Comparison of ENCODE assay signal across 16 cellular contexts in genomic region chr2:222931659-222932058, GRCh38.
A peak's percentile ranks its signal among the peaks of the same experiment; 100 is the strongest.
DNase-seq lines count a peak whose midpoint lies in the region; ATAC-seq and TF ChIP-seq lines count a peak whose summit lies in the region.
"Had no signal": no experiment of that assay in that cellular context is flagged by ENCODE, and none has a peak within 500 bp of the region (broad histone marks: within the 10 kb centered on the region; RNA-seq: fewer than 3 reads in every experiment).

No MANE protein-coding gene starts in this region.

- no peaks in the 10 kb centered on the region for H4K20me1 ChIP-seq in OCI-LY3 (ENCODE audit: insufficient read depth, low read length)
- H4K20me1 ChIP-seq: BLaER1 treated with 17β-estradiol and CSF1 and Interleukin-3, amounts not matched to agents 10 nM and 100 nM had no signal

- TF ChIP-seq POLR2A in body of pancreas (IDR thresholded peaks at IDR 0.05) = no peak

- peaks cover 55% of the 10 kb centered on the region for H3K36me3 ChIP-seq in CD4-positive, CD25-positive, alpha-beta regulatory T cell (ENCODE audit: control insufficient read depth, insufficient read depth, low read length)
- H3K36me3 ChIP-seq in OCI-LY3 (replicated peaks; ENCODE audit: low read depth, low read length) = peaks cover 53% of the 10 kb centered on the region
- H3K36me3 ChIP-seq in body of pancreas (replicated peaks in 1 of 2; ENCODE audit: insufficient read depth in 1 of 2, low read depth in 2 of 2) = peaks cover 0 to 16% of the 10 kb centered on the region in 2 donors

- no peak overlapping the region for H3K27ac ChIP-seq in CD4-positive, CD25-positive, alpha-beta regulatory T cell (ENCODE audit: insufficient read depth, low read length, poor library complexity, severe bottlenecking)
- H3K27ac ChIP-seq in OCI-LY3 (ENCODE audit: low read length) = peak overlapping the region; percentile 75
- H3K27ac ChIP-seq in body of pancreas = no peak overlapping the region
- H3K27ac ChIP-seq: BLaER1 treated with 17β-estradiol and CSF1 and Interleukin-3, amounts not matched to agents 10 nM and 100 nM had no signal

- H3K4me1 Mint-ChIP-seq in CD4-positive, CD25-positive, alpha-beta regulatory T cell = peaks cover 0 to 5% (median 1%) of the 10 kb centered on the region in 4 donors
- no peaks in the 10 kb centered on the region for H3K4me1 Mint-ChIP-seq in central memory CD8-positive, alpha-beta T cell
- H3K4me1 Mint-ChIP-seq in osteocyte (ENCODE audit: unreplicated experiment) = no peaks in the 10 kb centered on the region
- H3K4me1 Mint-ChIP-seq: GM23338 had no signal

- no peak overlapping the region for H3K4me3 ChIP-seq in CD4-positive, CD25-positive, alpha-beta regulatory T cell (ENCODE audit: low read depth, low read length)
- H3K4me3 ChIP-seq in OCI-LY3 (ENCODE audit: low read length) (no peak overlapping the region), body of pancreas (no peak overlapping the region)
- H3K4me3 ChIP-seq: BLaER1 treated with 17β-estradiol and CSF1 and Interleukin-3, amounts not matched to agents 10 nM and 100 nM; GM23338 had no signal

- intact Hi-C loops in body of pancreas (cut with DNase I) = no loop called here

- 92 to 94% methylated on average over 4 of the region's 4 CpGs for WGBS in body of pancreas, 2 donors

- H3K27ac Mint-ChIP-seq in CD4-positive, CD25-positive, alpha-beta regulatory T cell = peak overlapping the region in 2 of 3 donors; percentile 53 to 93
- H3K27ac Mint-ChIP-seq in central memory CD8-positive, alpha-beta T cell (ENCODE audit: low read depth) = peak overlapping the region; percentile 6
- peak overlapping the region; percentile 3 for H3K27ac Mint-ChIP-seq in osteocyte (ENCODE audit: unreplicated experiment)
- H3K27ac Mint-ChIP-seq: CD4-positive, alpha-beta T cell; GM23338 had no signal

- no peak overlapping the region for H3K4me3 Mint-ChIP-seq in CD4-positive, CD25-positive, alpha-beta regulatory T cell
- H3K4me3 Mint-ChIP-seq in central memory CD8-positive, alpha-beta T cell = no peak overlapping the region
- H3K4me3 Mint-ChIP-seq in osteocyte (ENCODE audit: unreplicated experiment) = no peak overlapping the region
- H3K4me3 Mint-ChIP-seq: CD4-positive, alpha-beta T cell; GM23338 had no signal

- H3K79me2 ChIP-seq in OCI-LY3 (ENCODE audit: low read length) = peaks cover 14% of the 10 kb centered on the region

- H3K9me3 ChIP-seq in CD4-positive, CD25-positive, alpha-beta regulatory T cell (ENCODE audit: control insufficient read depth in 2 of 2, low read length in 2 of 2) = no peaks in the 10 kb centered on the region
- H3K9me3 ChIP-seq in OCI-LY3 (ENCODE audit: insufficient read depth, low read length) = no peaks in the 10 kb centered on the region
- H3K9me3 ChIP-seq in body of pancreas = no peaks in the 10 kb centered on the region

- H3K4me2 ChIP-seq in OCI-LY3 (ENCODE audit: low read length) = no peak overlapping the region
- H3K4me2 ChIP-seq: BLaER1 treated with 17β-estradiol and CSF1 and Interleukin-3, amounts not matched to agents 10 nM and 100 nM; GM23338 had no signal

- H3K9ac ChIP-seq in OCI-LY3 (ENCODE audit: low read length) = no peak overlapping the region
- H3K9ac ChIP-seq: BLaER1 treated with 17β-estradiol and CSF1 and Interleukin-3, amounts not matched to agents 10 nM and 100 nM had no signal

- H3K36me3 Mint-ChIP-seq in CD4-positive, CD25-positive, alpha-beta regulatory T cell = peaks cover 52% of the 10 kb centered on the region
- H3K36me3 Mint-ChIP-seq in central memory CD8-positive, alpha-beta T cell (ENCODE audit: insufficient read depth) = peaks cover 38% of the 10 kb centered on the region
- H3K36me3 Mint-ChIP-seq in osteocyte (ENCODE audit: unreplicated experiment) = peaks cover 59% of the 10 kb centered on the region

- peaks cover 0 to 6% (median 0%) of the 10 kb centered on the region in 7 donors for H3K9me3 Mint-ChIP-seq in CD4-positive, CD25-positive, alpha-beta regulatory T cell
- peaks cover 3% of the 10 kb centered on the region for H3K9me3 Mint-ChIP-seq in central memory CD8-positive, alpha-beta T cell
- no peaks in the 10 kb centered on the region for H3K9me3 Mint-ChIP-seq in osteocyte (ENCODE audit: unreplicated experiment)

- no peak for ATAC-seq in CD4-positive, CD25-positive, alpha-beta regulatory T cell (ENCODE audit: low read depth in 2 of 2)
- no peak for ATAC-seq in central memory CD8-positive, alpha-beta T cell (replicated peaks; ENCODE audit: extremely low read depth, poor library complexity, severe bottlenecking)
- no peak for ATAC-seq in body of pancreas
- ATAC-seq: GM23338 had no signal

- H3K27me3 Mint-ChIP-seq in CD4-positive, CD25-positive, alpha-beta regulatory T cell = no peaks in the 10 kb centered on the region
- H3K27me3 Mint-ChIP-seq in central memory CD8-positive, alpha-beta T cell = no peaks in the 10 kb centered on the region
- H3K27me3 Mint-ChIP-seq in osteocyte (ENCODE audit: unreplicated experiment) = no peaks in the 10 kb centered on the region
- H3K27me3 Mint-ChIP-seq: CD4-positive, alpha-beta T cell had no signal

- no peaks in the 10 kb centered on the region for H3K4me1 ChIP-seq in CD4-positive, CD25-positive, alpha-beta regulatory T cell (ENCODE audit: control insufficient read depth, insufficient read depth, low read length, poor library complexity, severe bottlenecking)
- H3K4me1 ChIP-seq in OCI-LY3 (ENCODE audit: low read length) = peaks cover 46% of the 10 kb centered on the region
- no peaks in the 10 kb centered on the region for H3K4me1 ChIP-seq in body of pancreas
- H3K4me1 ChIP-seq: BLaER1 treated with 17β-estradiol and CSF1 and Interleukin-3, amounts not matched to agents 10 nM and 100 nM had no signal

- TF ChIP-seq CTCF in OCI-LY3 (IDR thresholded peaks at IDR 0.05; ENCODE audit: low read depth, low read length) (no peak), osteocyte (IDR thresholded peaks at IDR 0.05) (no peak), body of pancreas (IDR thresholded peaks at IDR 0.05) (no peak)

- DNase-seq in CD4-positive, CD25-positive, alpha-beta regulatory T cell = no peak
- DNase-seq in central memory CD8-positive, alpha-beta T cell (ENCODE audit: low spot score in 2 of 2) = no peak
- DNase-seq in osteocyte (ENCODE audit: extremely low spot score, unreplicated experiment) (no peak), middle frontal gyrus (ENCODE audit: extremely low spot score, low spot score) (no peak), body of pancreas (no peak), UCSD-AML1 (lab: John Stamatoyannopoulos, UW; ENCODE audit: unreplicated experiment) (no peak), amygdala (lab: John Stamatoyannopoulos, UW) (no peak)
- DNase-seq: ACHN; CD4-positive, alpha-beta T cell; DMS153; DMS79 treated with DMSO at 0.1 percent for 48 hours; EL; H7 had no signal

- no peaks in the 10 kb centered on the region for H3K27me3 ChIP-seq in CD4-positive, CD25-positive, alpha-beta regulatory T cell (ENCODE audit: control insufficient read depth, insufficient read depth, low read length)
- H3K27me3 ChIP-seq in OCI-LY3 (ENCODE audit: low read depth, low read length) (no peaks in the 10 kb centered on the region), body of pancreas (no peaks in the 10 kb centered on the region)
- H3K27me3 ChIP-seq: BLaER1 treated with 17β-estradiol and CSF1 and Interleukin-3, amounts not matched to agents 10 nM and 100 nM had no signal

- H2AFZ ChIP-seq in OCI-LY3 (ENCODE audit: low read depth, low read length) = no peak overlapping the region
- H2AFZ ChIP-seq: GM23338 had no signal

Comparison
In these comparisons a context has a peak if more than half of its experiments do, and no peak if none do; other contexts are left out.
1. H3K27ac Mint-ChIP-seq: peak in every context shown above with its lines; median percentile 73 in CD4-positive, CD25-positive, alpha-beta regulatory T cell; 6 in central memory CD8-positive, alpha-beta T cell; 3 in osteocyte.